ENCODE assay signal across 8 cellular contexts in the genomic region with DNA sequence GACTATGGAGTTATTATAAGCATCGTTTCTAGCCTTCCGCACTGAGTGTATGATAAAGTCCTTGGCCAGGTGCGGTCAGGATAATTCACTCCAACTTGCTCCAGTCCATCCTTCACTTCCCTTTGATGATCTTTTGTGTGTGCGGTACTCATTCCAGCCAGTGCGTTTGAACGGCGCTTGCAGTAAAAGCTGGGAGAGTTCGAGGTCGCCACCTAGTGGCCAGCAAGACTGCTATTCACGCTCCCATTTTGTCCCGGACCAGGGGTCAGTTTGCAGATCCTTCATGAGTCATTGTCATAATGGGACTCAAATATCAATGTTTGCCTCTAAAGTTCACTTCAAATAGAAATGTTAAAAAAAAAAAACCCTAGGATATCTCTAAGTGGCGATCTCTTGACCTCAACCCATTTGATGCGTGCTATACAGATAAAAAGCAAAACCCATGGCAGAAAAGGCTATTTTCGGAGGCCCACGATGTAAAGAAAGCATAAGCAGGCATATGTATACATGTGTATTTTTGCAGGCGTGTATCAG.
A peak's percentile ranks its signal among the peaks of the same experiment; 100 is the strongest.
DNase-seq lines count a peak whose midpoint lies in the region; ATAC-seq and TF ChIP-seq lines count a peak whose summit lies in the region.

No MANE protein-coding gene starts in this region.

- no peak for TF ChIP-seq EP300 in suprapubic skin (IDR thresholded peaks at IDR 0.05)

- H3K4me1 Mint-ChIP-seq in activated naive CD4-positive, alpha-beta T cell treated with anti-CD3 and anti-CD28 coated beads for 36 hours (ENCODE audit: low read depth): no peaks in the 10 kb centered on the region
- no peaks in the 10 kb centered on the region for H3K4me1 Mint-ChIP-seq in activated T-helper 2 cell treated with anti-CD3 and anti-CD28 coated beads, Interferon-gamma antibody, Interleukin-2, Interleukin-4, amounts not matched to agents 10 μg/mL and 5 μg/mL and 100 μg/mL, durations not matched to agents 14 hours and 24 hours and 36 hours (ENCODE audit: low read depth)

- peak; percentile 57 for DNase-seq in activated naive CD4-positive, alpha-beta T cell treated with anti-CD3 and anti-CD28 coated beads for 36 hours
- DNase-seq in activated naive CD4-positive, alpha-beta T cell treated with anti-CD3 and anti-CD28 coated beads, Interleukin-2, amount 50 U/mL, for 16 hours: no peak
- DNase-seq in RPMI7951 (ENCODE audit: low read depth) (peak; percentile 73), coronary artery (ENCODE audit: low spot score) (no peak), lower lobe of right lung (peak; percentile 64), suprapubic skin (ENCODE audit: low spot score in 2 of 2) (peak in 1 of 2 donors; percentile 62)
- no peak for DNase-seq in activated T-helper 2 cell treated with anti-CD3 and anti-CD28 coated beads, Interferon-gamma antibody, Interleukin-2, Interleukin-4, amounts not matched to agents 10 μg/mL and 5 μg/mL and 100 μg/mL, durations not matched to agents 14 hours and 24 hours and 36 hours (ENCODE audit: low spot score)

- H3K4me3 ChIP-seq in coronary artery: no peak overlapping the region
- no peak overlapping the region for H3K4me3 ChIP-seq in lower lobe of right lung
- H3K4me3 ChIP-seq in suprapubic skin: no peak overlapping the region

- WGBS in suprapubic skin: 28% methylated on average over 16 of the region's 16 CpGs

- H3K9me3 Mint-ChIP-seq in activated naive CD4-positive, alpha-beta T cell treated with anti-CD3 and anti-CD28 coated beads for 36 hours: peaks cover 12% of the 10 kb centered on the region
- H3K9me3 Mint-ChIP-seq in activated T-helper 2 cell treated with anti-CD3 and anti-CD28 coated beads, Interferon-gamma antibody, Interleukin-2, Interleukin-4, amounts not matched to agents 10 μg/mL and 5 μg/mL and 100 μg/mL, durations not matched to agents 14 hours and 24 hours and 36 hours: peaks cover 16% of the 10 kb centered on the region

- CTCF ChIA-PET in activated naive CD4-positive, alpha-beta T cell treated with anti-CD3 and anti-CD28 coated beads for 36 hours (lab: Charles Lee): interaction anchor here (0.6 kb wide), 1 partner anchor 8 kb away, joined by 3 read pairs; no protein-coding TSS in a partner anchor

- H3K27ac Mint-ChIP-seq in activated naive CD4-positive, alpha-beta T cell treated with anti-CD3 and anti-CD28 coated beads for 36 hours: no peak overlapping the region
- H3K27ac Mint-ChIP-seq in activated T-helper 2 cell treated with anti-CD3 and anti-CD28 coated beads, Interferon-gamma antibody, Interleukin-2, Interleukin-4, amounts not matched to agents 10 μg/mL and 5 μg/mL and 100 μg/mL, durations not matched to agents 14 hours and 24 hours and 36 hours: no peak overlapping the region

- H3K4me1 ChIP-seq in lower lobe of right lung: no peaks in the 10 kb centered on the region
- no peaks in the 10 kb centered on the region for H3K4me1 ChIP-seq in suprapubic skin

- H3K9me3 ChIP-seq in lower lobe of right lung: no peaks in the 10 kb centered on the region
- H3K9me3 ChIP-seq in suprapubic skin: no peaks in the 10 kb centered on the region

- H3K4me3 Mint-ChIP-seq in activated naive CD4-positive, alpha-beta T cell treated with anti-CD3 and anti-CD28 coated beads for 36 hours: no peak overlapping the region
- H3K4me3 Mint-ChIP-seq in activated T-helper 2 cell treated with anti-CD3 and anti-CD28 coated beads, Interferon-gamma antibody, Interleukin-2, Interleukin-4, amounts not matched to agents 10 μg/mL and 5 μg/mL and 100 μg/mL, durations not matched to agents 14 hours and 24 hours and 36 hours (ENCODE audit: low read depth): no peak overlapping the region

- no peaks in the 10 kb centered on the region for H3K27me3 Mint-ChIP-seq in activated naive CD4-positive, alpha-beta T cell treated with anti-CD3 and anti-CD28 coated beads for 36 hours (ENCODE audit: low read depth)
- H3K27me3 Mint-ChIP-seq in activated T-helper 2 cell treated with anti-CD3 and anti-CD28 coated beads, Interferon-gamma antibody, Interleukin-2, Interleukin-4, amounts not matched to agents 10 μg/mL and 5 μg/mL and 100 μg/mL, durations not matched to agents 14 hours and 24 hours and 36 hours (ENCODE audit: low read depth): no peaks in the 10 kb centered on the region

- no peaks in the 10 kb centered on the region for H3K36me3 Mint-ChIP-seq in activated naive CD4-positive, alpha-beta T cell treated with anti-CD3 and anti-CD28 coated beads for 36 hours (ENCODE audit: low read depth)
- H3K36me3 Mint-ChIP-seq in activated T-helper 2 cell treated with anti-CD3 and anti-CD28 coated beads, Interferon-gamma antibody, Interleukin-2, Interleukin-4, amounts not matched to agents 10 μg/mL and 5 μg/mL and 100 μg/mL, durations not matched to agents 14 hours and 24 hours and 36 hours (ENCODE audit: low read depth): no peaks in the 10 kb centered on the region

- no peak for TF ChIP-seq POLR2A in suprapubic skin (IDR thresholded peaks at IDR 0.05)

- peak; percentile 97 for TF ChIP-seq CTCF in LNCAP (IDR thresholded peaks at IDR 0.05)
- peak; percentile 20 for TF ChIP-seq CTCF in coronary artery (IDR thresholded peaks at IDR 0.05)
- peak; percentile 76 for TF ChIP-seq CTCF in lower lobe of right lung (IDR thresholded peaks at IDR 0.05)
- TF ChIP-seq CTCF in suprapubic skin (IDR thresholded peaks at IDR 0.05): peak; percentile 73 to 79

- H3K27ac ChIP-seq in coronary artery: no peak overlapping the region
- no peak overlapping the region for H3K27ac ChIP-seq in lower lobe of right lung
- no peak overlapping the region for H3K27ac ChIP-seq in suprapubic skin

- peak; percentile 73 to 84 for ATAC-seq in lower lobe of right lung

- H3K36me3 ChIP-seq in lower lobe of right lung (no peaks in the 10 kb centered on the region), suprapubic skin (no peaks in the 10 kb centered on the region)

- intact Hi-C loops in activated naive CD4-positive, alpha-beta T cell treated with anti-CD3 and anti-CD28 coated beads for 36 hours (cut with micrococcal nuclease): loop anchor here (5.0 to 10.0 kb wide), 2 partner anchors 1148 to 1491 kb away; no protein-coding TSS in a partner anchor
- intact Hi-C loops in lower lobe of right lung (cut with DNase I): no loop called here
- intact Hi-C loops in activated T-helper 2 cell treated with anti-CD3 and anti-CD28 coated beads, Interferon-gamma antibody, Interleukin-2, Interleukin-4, amounts not matched to agents 10 μg/mL and 5 μg/mL and 100 μg/mL, durations not matched to agents 14 hours and 24 hours and 36 hours (cut with micrococcal nuclease): no loop called here

- H3K27me3 ChIP-seq in lower lobe of right lung (ENCODE audit: low read depth): no peaks in the 10 kb centered on the region
- no peaks in the 10 kb centered on the region for H3K27me3 ChIP-seq in suprapubic skin

Comparison
In these comparisons a context has a peak if more than half of its experiments do, and no peak if none do; other contexts are left out.
1. DNase-seq: peak in activated naive CD4-positive, alpha-beta T cell treated with anti-CD3 and anti-CD28 coated beads for 36 hours (single experiment), RPMI7951 (single experiment) and lower lobe of right lung (single experiment); none in activated naive CD4-positive, alpha-beta T cell treated with anti-CD3 and anti-CD28 coated beads, Interleukin-2, amount 50 U/mL, for 16 hours (single experiment), coronary artery (single experiment) and activated T-helper 2 cell treated with anti-CD3 and anti-CD28 coated beads, Interferon-gamma antibody, Interleukin-2, Interleukin-4, amounts not matched to agents 10 μg/mL and 5 μg/mL and 100 μg/mL, durations not matched to agents 14 hours and 24 hours and 36 hours (single experiment).
2. CTCF ChIP-seq: peak in every context shown above with its lines; median percentile 97 in LNCAP; 76 in lower lobe of right lung; 76 in suprapubic skin; 20 in coronary artery.